In the genomic region with DNA sequence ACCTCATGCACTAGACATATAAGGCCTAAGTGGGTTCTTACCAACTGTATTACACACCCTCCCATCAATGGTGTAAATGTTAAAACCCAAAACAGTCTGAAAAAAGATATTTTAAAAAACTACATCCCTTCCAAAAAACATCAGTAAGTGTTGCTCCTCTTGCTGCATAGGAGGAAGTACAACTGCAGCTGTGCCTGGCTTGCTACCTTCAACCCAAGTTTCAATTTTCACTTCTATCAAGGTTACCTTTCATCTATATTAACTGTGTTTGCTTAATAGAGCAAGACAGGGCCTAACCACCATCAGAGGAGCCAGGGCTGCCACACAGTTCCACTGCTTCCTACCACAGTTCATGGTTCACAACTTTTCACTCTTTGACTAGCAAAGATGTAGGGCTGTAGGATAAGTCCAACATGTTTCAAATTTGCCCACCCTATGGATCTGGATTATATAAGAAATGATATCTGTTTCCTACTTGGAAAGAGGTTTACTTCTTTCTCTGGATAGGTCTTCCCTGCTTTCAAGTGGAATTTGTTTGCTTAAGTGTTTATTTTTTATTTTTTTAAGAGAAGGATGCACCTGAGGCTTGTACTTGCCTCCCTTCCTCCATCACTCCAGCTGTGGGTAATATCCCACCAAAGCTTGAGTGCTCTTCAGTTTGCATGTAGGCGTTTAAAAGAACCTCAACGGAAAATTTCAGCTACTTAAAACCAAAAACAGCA, we compare ENCODE assay signal across 7 cellular contexts. TPM values are rescaled to one million over a fixed set of nuclear protein-coding genes. Genes with fewer than 3 reads are reported as not detected.
DNase-seq lines count a peak whose midpoint lies in the region; ATAC-seq and TF ChIP-seq lines count a peak whose summit lies in the region.

No MANE protein-coding gene starts in this region.

- CTCF ChIA-PET in naive thymus-derived CD4-positive, alpha-beta T cell (lab: Charles Lee) = interaction anchor here (0.7 to 2.1 kb wide), 5 partner anchors 11 to 172 kb away, joined by 3 to 10 read pairs (median 4); no protein-coding TSS in a partner anchor

- H3K27ac Mint-ChIP-seq in IgD-negative memory B cell = peak overlapping the region; percentile 85 to 98 (median 97)
- H3K27ac Mint-ChIP-seq in naive thymus-derived CD4-positive, alpha-beta T cell = peak overlapping the region; percentile 86 to 96 (median 93)

- intact Hi-C loops in naive thymus-derived CD4-positive, alpha-beta T cell (cut with micrococcal nuclease) = loop anchor here (1.0 to 5.0 kb wide), 4 partner anchors 19 to 68 kb away; partner anchors contain the start of gene IKZF3 (in 1 of the 2)
- intact Hi-C loops in Right ventricle myocardium superior (cut with DNase I) = no loop called here

- H3K9me3 Mint-ChIP-seq in IgD-negative memory B cell = no peaks in the 10 kb centered on the region
- peaks cover 0 to 4% (median 0%) of the 10 kb centered on the region in 11 donors for H3K9me3 Mint-ChIP-seq in naive thymus-derived CD4-positive, alpha-beta T cell

- no peaks in the 10 kb centered on the region for H3K9me3 ChIP-seq in naive thymus-derived CD4-positive, alpha-beta T cell (ENCODE audit: control insufficient read depth in 2 of 3, low read length in 3 of 3)

- no peaks in the 10 kb centered on the region for H3K27me3 ChIP-seq in naive thymus-derived CD4-positive, alpha-beta T cell (ENCODE audit: control insufficient read depth in 2 of 2, insufficient read depth in 2 of 2, low read length in 2 of 2)

- peak; percentile 20 for TF ChIP-seq POLR2A in GM18526 (IDR thresholded peaks at IDR 0.05; ENCODE audit: extremely low read depth, insufficient read length)

- peaks cover 11% of the 10 kb centered on the region for H3K36me3 Mint-ChIP-seq in IgD-negative memory B cell
- H3K36me3 Mint-ChIP-seq in naive thymus-derived CD4-positive, alpha-beta T cell = peaks cover 7 to 34% (median 24%) of the 10 kb centered on the region in 5 donors

- peak overlapping the region; percentile 24 to 92 (median 60) for H3K4me3 Mint-ChIP-seq in IgD-negative memory B cell
- H3K4me3 Mint-ChIP-seq in naive thymus-derived CD4-positive, alpha-beta T cell = peak overlapping the region; percentile 37 to 82 (median 76)

- H3K36me3 ChIP-seq in naive thymus-derived CD4-positive, alpha-beta T cell (ENCODE audit: control insufficient read depth in 2 of 3, insufficient read depth in 3 of 3, low read length in 3 of 3) = no peaks in the 10 kb centered on the region

- peaks cover 52 to 63% (median 58%) of the 10 kb centered on the region in 3 donors for H3K4me1 Mint-ChIP-seq in IgD-negative memory B cell
- H3K4me1 Mint-ChIP-seq in naive thymus-derived CD4-positive, alpha-beta T cell = peaks cover 49 to 86% (median 82%) of the 10 kb centered on the region in 7 donors

- peaks cover 56 to 66% of the 10 kb centered on the region in 2 donors for H3K4me1 ChIP-seq in naive thymus-derived CD4-positive, alpha-beta T cell (ENCODE audit: control insufficient read depth in 2 of 2, insufficient read depth in 2 of 2, low read length in 2 of 2)

- ATAC-seq in GM21529 (IDR thresholded peaks at IDR 0.05; ENCODE audit: unreplicated experiment) (peak; percentile 77), Right ventricle myocardium superior (ENCODE audit: poor library complexity) (no peak)
- ATAC-seq in naive thymus-derived CD4-positive, alpha-beta T cell = peak; percentile 83

- POLR2A ChIA-PET in naive thymus-derived CD4-positive, alpha-beta T cell (lab: Charles Lee) = interaction anchor here (0.8 to 7.7 kb wide), 15 partner anchors 8 to 67 kb away, joined by 3 to 48 read pairs (median 5); no protein-coding TSS in a partner anchor

- H3K27me3 Mint-ChIP-seq in IgD-negative memory B cell = no peaks in the 10 kb centered on the region
- no peaks in the 10 kb centered on the region for H3K27me3 Mint-ChIP-seq in naive thymus-derived CD4-positive, alpha-beta T cell

- peak in 7 of 9 donors; percentile 28 to 67 (median 44) for DNase-seq in naive thymus-derived CD4-positive, alpha-beta T cell
- DNase-seq in RKO (ENCODE audit: low spot score) (no peak), Right ventricle myocardium superior (no peak), DMS153 (lab: John Stamatoyannopoulos, UW) (no peak)

- peak overlapping the region; percentile 2 for H3K4me3 ChIP-seq in naive thymus-derived CD4-positive, alpha-beta T cell (ENCODE audit: low read length)

- H3K27ac ChIP-seq in naive thymus-derived CD4-positive, alpha-beta T cell (ENCODE audit: low read depth, low read length) = peak overlapping the region; percentile 65

RNA-seq across cellular contexts. Expression of gene GRB7, which starts 56.7 kb away (rescaled TPM):
- polyA plus RNA-seq in IgD-negative memory B cell = not detected
- total RNA-seq in naive thymus-derived CD4-positive, alpha-beta T cell = under 1 TPM in 1 of 5 experiments, not detected in 4; 0.99 TPM
- not detected for polyA plus RNA-seq in naive thymus-derived CD4-positive, alpha-beta T cell
- total RNA-seq in Right ventricle myocardium superior = 2.2 TPM

Comparison
In these comparisons a context has a peak if more than half of its experiments do, and no peak if none do; other contexts are left out.
1. DNase-seq: peak in naive thymus-derived CD4-positive, alpha-beta T cell (7 of 9); none in RKO (single experiment), Right ventricle myocardium superior (single experiment) and DMS153 (single experiment).